Comparison of ENCODE assay signal across 1 cellular context in the genomic region with DNA sequence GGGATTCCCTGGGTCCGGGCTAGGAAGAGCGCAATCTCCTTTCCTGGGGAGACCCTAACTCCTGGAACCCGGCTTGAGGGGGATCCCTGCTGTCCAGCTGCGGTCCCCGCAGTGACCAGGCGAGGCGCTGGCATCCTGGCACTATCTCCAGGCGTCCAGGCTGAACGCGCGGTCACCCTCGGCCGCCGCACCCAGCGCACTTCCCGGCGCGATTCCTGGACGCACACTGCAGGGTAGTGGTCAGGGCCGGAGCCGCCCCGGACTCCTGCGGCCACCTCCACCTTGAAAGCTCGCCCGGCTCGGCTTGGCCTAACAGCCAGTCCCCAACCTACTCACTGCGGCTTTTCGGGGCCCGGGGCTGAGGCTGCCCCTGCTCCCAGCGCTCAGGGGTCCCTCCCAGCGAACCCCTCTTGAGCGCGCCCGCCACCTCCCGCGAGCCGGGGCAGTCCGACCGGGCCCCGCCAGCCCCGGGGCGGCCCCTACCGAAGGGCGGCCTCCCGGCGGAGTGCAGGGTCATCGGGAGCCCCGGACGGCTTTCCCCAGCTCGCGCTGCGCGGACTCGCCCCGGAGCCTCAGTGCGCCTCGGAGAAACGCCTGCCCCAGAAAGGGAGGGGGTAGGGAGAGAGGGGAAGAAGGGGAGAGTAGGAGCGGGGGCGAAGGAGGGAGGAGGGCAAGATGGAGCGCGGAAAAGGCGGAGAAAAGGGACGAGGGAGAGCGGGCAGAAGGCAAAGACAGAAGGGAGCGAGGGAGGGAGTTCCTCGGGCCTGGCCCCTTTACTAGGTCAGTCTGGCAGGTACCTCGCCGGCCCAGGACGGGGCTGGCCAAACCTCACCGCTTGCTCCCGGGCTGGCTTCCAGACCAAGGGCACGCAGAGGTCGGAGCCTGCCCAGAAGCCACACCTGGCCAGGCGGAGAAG.
TF ChIP-seq lines count a peak whose summit lies in the region.

No MANE protein-coding gene starts in this region.

TF ChIP-seq in IMR-90, 13 proteins besides CTCF, POLR2A, EP300 and RAD21:
- peak; percentile 21; the same call in 1 of the 2 replicates for TF ChIP-seq SMC3 (IDR thresholded peaks at IDR 0.05; ENCODE audit: low read depth, low read length)
- TF ChIP-seq BHLHE40 (IDR thresholded peaks at IDR 0.05; ENCODE audit: low read depth, low read length), result no peak
